Comparison of ENCODE assay signal across 1 cellular context in genomic region chr5:146828385-146828784, GRCh38.
TF ChIP-seq lines count a peak whose summit lies in the region.

No MANE protein-coding gene starts in this region.

TF ChIP-seq in SK-N-SH treated with all-trans-retinoic acid at 6 μM for 48 hours, 23 proteins besides CTCF, POLR2A, EP300 and RAD21 (continued from another document):
- TF ChIP-seq PATZ1 (CRISPR knock-in tag; IDR thresholded peaks at IDR 0.05; ENCODE audit: borderline replicate concordance): peak; percentile 86; the same call in 1 of the 2 replicates
- no peak for TF ChIP-seq ARNTL (CRISPR knock-in tag; IDR thresholded peaks at IDR 0.05; ENCODE audit: borderline replicate concordance, low read depth)
- TF ChIP-seq, protein P1, sequence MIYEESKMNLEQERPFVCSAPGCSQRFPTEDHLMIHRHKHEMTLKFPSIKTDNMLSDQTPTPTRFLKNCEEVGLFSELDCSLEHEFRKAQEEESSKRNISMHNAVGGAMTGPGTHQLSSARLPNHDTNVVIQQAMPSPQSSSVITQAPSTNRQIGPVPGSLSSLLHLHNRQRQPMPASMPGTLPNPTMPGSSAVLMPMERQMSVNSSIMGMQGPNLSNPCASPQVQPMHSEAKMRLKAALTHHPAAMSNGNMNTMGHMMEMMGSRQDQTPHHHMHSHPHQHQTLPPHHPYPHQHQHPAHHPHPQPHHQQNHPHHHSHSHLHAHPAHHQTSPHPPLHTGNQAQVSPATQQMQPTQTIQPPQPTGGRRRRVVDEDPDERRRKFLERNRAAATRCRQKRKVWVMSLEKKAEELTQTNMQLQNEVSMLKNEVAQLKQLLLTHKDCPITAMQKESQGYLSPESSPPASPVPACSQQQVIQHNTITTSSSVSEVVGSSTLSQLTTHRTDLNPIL (CRISPR knock-in tag; IDR thresholded peaks at IDR 0.05; ENCODE audit: low read depth): peak; percentile 96
- no peak for TF ChIP-seq PPARA (CRISPR knock-in tag; IDR thresholded peaks at IDR 0.05; ENCODE audit: borderline replicate concordance)
- TF ChIP-seq TSHZ2 (CRISPR knock-in tag; IDR thresholded peaks at IDR 0.05): peak; percentile 97
- 0 out of 2 replicates have a peak, but pooled peaks have one; percentile 40 for TF ChIP-seq ZFP3 (CRISPR knock-in tag; IDR thresholded peaks at IDR 0.05)
- peak; percentile 95; the same call in 1 of the 2 replicates for TF ChIP-seq GLIS3 (CRISPR knock-in tag; IDR thresholded peaks at IDR 0.05)
- 0 out of 2 replicates have a peak, but pooled peaks have one; percentile 75 for TF ChIP-seq CSDC2 (CRISPR knock-in tag; IDR thresholded peaks at IDR 0.05)
